Comparison of ENCODE assay signal across 1 cellular context in the genomic region with DNA sequence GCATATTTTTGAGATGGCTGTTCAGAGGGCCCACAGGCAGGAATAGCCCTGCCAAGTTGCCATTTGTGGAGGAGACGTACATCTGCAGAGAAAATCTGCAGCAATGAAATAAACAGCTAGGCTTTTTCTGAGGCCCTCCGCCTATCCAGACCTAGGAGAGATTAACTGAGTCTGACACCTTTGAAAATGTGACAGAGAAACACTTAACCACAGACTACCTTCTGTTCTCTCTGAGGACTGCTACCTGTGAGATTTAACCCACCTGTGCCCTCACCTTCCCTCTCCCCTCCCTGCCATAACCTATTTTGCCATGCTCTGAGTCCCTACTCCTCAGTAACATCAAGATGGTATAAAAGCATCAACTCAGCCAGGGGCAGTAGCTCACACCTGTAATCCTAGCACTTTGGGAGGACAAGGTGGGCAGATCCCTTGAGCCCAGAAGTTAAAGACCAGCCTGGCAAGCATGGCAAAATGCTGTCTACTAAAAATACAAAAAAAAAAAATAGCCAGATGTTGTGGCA.
TF ChIP-seq lines count a peak whose summit lies in the region.

No MANE protein-coding gene starts in this region.

TF ChIP-seq in IMR-90, 13 proteins besides CTCF, POLR2A, EP300 and RAD21 (continued from another document):
- TF ChIP-seq ELK1 (IDR thresholded peaks at IDR 0.05; ENCODE audit: borderline replicate concordance, low read depth, low read length) (no peak), BHLHE40 (IDR thresholded peaks at IDR 0.05; ENCODE audit: low read depth, low read length) (no peak), MAZ (IDR thresholded peaks at IDR 0.05; ENCODE audit: borderline replicate concordance, low read depth, low read length) (no peak), CHD1 (IDR thresholded peaks at IDR 0.05; ENCODE audit: low read depth, low read length) (no peak), RCOR1 (IDR thresholded peaks at IDR 0.05; ENCODE audit: insufficient replicate concordance, low read length) (no peak), MXI1 (IDR thresholded peaks at IDR 0.05; ENCODE audit: borderline replicate concordance, low read depth, low read length) (no peak), FOS (IDR thresholded peaks at IDR 0.05; ENCODE audit: low read depth, low read length) (no peak), CEBPB (IDR thresholded peaks at IDR 0.05; ENCODE audit: low read depth, low read length) (no peak), MAFK (IDR thresholded peaks at IDR 0.05; ENCODE audit: low read depth, low read length) (no peak)
- TF ChIP-seq, protein P1, sequence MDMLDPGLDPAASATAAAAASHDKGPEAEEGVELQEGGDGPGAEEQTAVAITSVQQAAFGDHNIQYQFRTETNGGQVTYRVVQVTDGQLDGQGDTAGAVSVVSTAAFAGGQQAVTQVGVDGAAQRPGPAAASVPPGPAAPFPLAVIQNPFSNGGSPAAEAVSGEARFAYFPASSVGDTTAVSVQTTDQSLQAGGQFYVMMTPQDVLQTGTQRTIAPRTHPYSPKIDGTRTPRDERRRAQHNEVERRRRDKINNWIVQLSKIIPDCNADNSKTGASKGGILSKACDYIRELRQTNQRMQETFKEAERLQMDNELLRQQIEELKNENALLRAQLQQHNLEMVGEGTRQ (IDR thresholded peaks at IDR 0.05; ENCODE audit: low read depth, low read length), result no peak
